7 cellular contexts compared by ENCODE assay signal in genomic region chr1:110875216-110875731, GRCh38. TPM values are rescaled to one million over a fixed set of nuclear protein-coding genes. Genes with fewer than 3 reads are reported as not detected.
A peak's percentile ranks its signal among the peaks of the same experiment; 100 is the strongest.
DNase-seq lines count a peak whose midpoint lies in the region; ATAC-seq lines count a peak whose summit lies in the region.

No MANE protein-coding gene starts in this region.

- peaks cover 76% of the 10 kb centered on the region for H3K4me1 Mint-ChIP-seq in stimulated activated naive CD8-positive, alpha-beta T cell treated with anti-CD3 and anti-CD28 coated beads, Interleukin-15, Interleukin-2, amounts not matched to agents 100 ng/mL and 50 ng/mL, for 24 hours (ENCODE audit: low read depth)

- DNase-seq in T-helper 9 cell (peak; percentile 15), occipital lobe (lab: John Stamatoyannopoulos, UW) (no peak), amygdala (lab: John Stamatoyannopoulos, UW) (no peak)
- DNase-seq in effector memory CD4-positive, alpha-beta T cell: peak in 2 of 3 donors; percentile 12 to 13

- no peaks in the 10 kb centered on the region for H3K27me3 Mint-ChIP-seq in stimulated activated naive CD8-positive, alpha-beta T cell treated with anti-CD3 and anti-CD28 coated beads, Interleukin-15, Interleukin-2, amounts not matched to agents 100 ng/mL and 50 ng/mL, for 24 hours

- peak overlapping the region; percentile 81 for H3K4me3 ChIP-seq in effector memory CD4-positive, alpha-beta T cell (ENCODE audit: insufficient read depth, low read depth, low read length, poor library complexity, severe bottlenecking)

- H3K27ac ChIP-seq in effector memory CD4-positive, alpha-beta T cell (ENCODE audit: insufficient read depth, low read length, poor library complexity, severe bottlenecking): peak overlapping the region; percentile 94

- peaks cover 27% of the 10 kb centered on the region for H3K4me1 ChIP-seq in effector memory CD4-positive, alpha-beta T cell (ENCODE audit: control insufficient read depth, insufficient read depth, low read length, poor library complexity, severe bottlenecking)

- H3K36me3 ChIP-seq in effector memory CD4-positive, alpha-beta T cell (ENCODE audit: control insufficient read depth, insufficient read depth, low read length): peaks cover 15% of the 10 kb centered on the region

- peak; percentile 43 for ATAC-seq in GM19023 (IDR thresholded peaks at IDR 0.05; ENCODE audit: unreplicated experiment)
- peak; percentile 35 for ATAC-seq in HG03025 (IDR thresholded peaks at IDR 0.05; ENCODE audit: low FRiP score, unreplicated experiment)

- H3K9me3 Mint-ChIP-seq in stimulated activated naive CD8-positive, alpha-beta T cell treated with anti-CD3 and anti-CD28 coated beads, Interleukin-15, Interleukin-2, amounts not matched to agents 100 ng/mL and 50 ng/mL, for 24 hours: no peaks in the 10 kb centered on the region

- H3K27ac Mint-ChIP-seq in stimulated activated naive CD8-positive, alpha-beta T cell treated with anti-CD3 and anti-CD28 coated beads, Interleukin-15, Interleukin-2, amounts not matched to agents 100 ng/mL and 50 ng/mL, for 24 hours: peak overlapping the region; percentile 99

- H3K36me3 Mint-ChIP-seq in stimulated activated naive CD8-positive, alpha-beta T cell treated with anti-CD3 and anti-CD28 coated beads, Interleukin-15, Interleukin-2, amounts not matched to agents 100 ng/mL and 50 ng/mL, for 24 hours (ENCODE audit: low read depth): peaks cover 40% of the 10 kb centered on the region

- peak overlapping the region; percentile 97 for H3K4me3 Mint-ChIP-seq in stimulated activated naive CD8-positive, alpha-beta T cell treated with anti-CD3 and anti-CD28 coated beads, Interleukin-15, Interleukin-2, amounts not matched to agents 100 ng/mL and 50 ng/mL, for 24 hours

- no peaks in the 10 kb centered on the region for H3K27me3 ChIP-seq in effector memory CD4-positive, alpha-beta T cell (replicated peaks; ENCODE audit: control insufficient read depth, insufficient read depth, low read length, poor library complexity, severe bottlenecking)

- H3K9me3 ChIP-seq in effector memory CD4-positive, alpha-beta T cell (ENCODE audit: control insufficient read depth, low read length): no peaks in the 10 kb centered on the region

RNA-seq across cellular contexts. Expression of gene CD53, which starts 2.3 kb away (rescaled TPM):
- total RNA-seq in occipital lobe: 13.1 TPM

Comparison
In these comparisons a context has a peak if more than half of its experiments do, and no peak if none do; other contexts are left out.
1. DNase-seq: peak in T-helper 9 cell (single experiment) and effector memory CD4-positive, alpha-beta T cell (2 of 3); none in occipital lobe (single experiment) and amygdala (0 of 56).